Comparison of ENCODE assay signal across 34 cellular contexts in the genomic region with DNA sequence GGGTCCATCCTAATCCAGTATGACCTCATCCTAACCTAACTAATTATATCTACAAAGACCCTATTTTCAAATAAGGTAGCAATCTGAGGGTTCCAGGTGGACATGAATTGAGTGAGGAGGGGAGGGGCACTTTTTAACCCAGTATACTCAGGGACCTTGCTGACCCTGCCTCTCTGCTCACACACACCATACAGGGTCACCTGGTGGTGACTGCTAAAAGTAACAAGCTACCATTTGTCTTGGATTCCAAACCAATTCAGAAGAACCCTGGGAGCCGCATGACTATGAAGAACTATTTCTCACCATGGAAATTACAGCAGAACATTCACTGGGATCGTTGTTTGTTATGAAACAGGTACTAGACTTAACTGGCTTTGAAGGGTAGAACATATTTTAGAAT.
"Had no signal": no experiment of that assay in that cellular context is flagged by ENCODE, and none has a peak within 500 bp of the region (broad histone marks: within the 10 kb centered on the region; RNA-seq: fewer than 3 reads in every experiment).

No MANE protein-coding gene starts in this region.

- H3K36me3 ChIP-seq: brain microvascular endothelial cell, esophagus muscularis mucosa, gastrocnemius medialis, heart left ventricle had no signal

- H3K4me3 ChIP-seq: coronary artery, dorsolateral prefrontal cortex, esophagus muscularis mucosa, gastrocnemius medialis, heart left ventricle had no signal

- H3K9me3 ChIP-seq: esophagus muscularis mucosa, gastrocnemius medialis, heart left ventricle had no signal

- H3K36me3 Mint-ChIP-seq: activated CD8-positive, alpha-beta memory T cell treated with anti-CD3 and anti-CD28 coated beads, Interleukin-2, amount 10 ng/mL, durations not matched to agents 7 days and 5 days; activated naive CD4-positive, alpha-beta T cell treated with anti-CD3 and anti-CD28 coated beads, Interleukin-2, amount 10 ng/mL, durations not matched to agents 7 days and 5 days; activated naive CD8-positive, alpha-beta T cell treated with anti-CD3 and anti-CD28 coated beads, Interleukin-2, amount 10 ng/mL, durations not matched to agents 7 days and 5 days had no signal

- ATAC-seq: activated CD4-positive, CD25-positive, alpha-beta regulatory T cell treated with anti-CD3 and anti-CD28 coated beads, Interleukin-2, amount 50 U/mL, for 24 hours; activated CD8-positive, alpha-beta memory T cell treated with anti-CD3 and anti-CD28 coated beads, Interleukin-2, amount 10 ng/mL, durations not matched to agents 7 days and 5 days; activated CD8-positive, alpha-beta T cell treated with anti-CD3 and anti-CD28 coated beads, Interleukin-2, amount 10 ng/mL, durations not matched to agents 7 days and 5 days; activated naive CD4-positive, alpha-beta T cell treated with anti-CD3 and anti-CD28 coated beads, Interleukin-2, amount 50 U/mL, for 72 hours; foreskin keratinocyte; heart left ventricle; T-helper 17 cell had no signal

- H3K4me1 Mint-ChIP-seq: activated B cell treated with CpG ODN at 0.5 μM for 24 hours; activated CD8-positive, alpha-beta memory T cell treated with anti-CD3 and anti-CD28 coated beads, Interleukin-2, amount 10 ng/mL, durations not matched to agents 7 days and 5 days; activated naive CD4-positive, alpha-beta T cell treated with anti-CD3 and anti-CD28 coated beads, Interleukin-2, amount 10 ng/mL, durations not matched to agents 7 days and 5 days; activated naive CD8-positive, alpha-beta T cell treated with anti-CD3 and anti-CD28 coated beads, Interleukin-2, amount 10 ng/mL, durations not matched to agents 7 days and 5 days; central memory CD8-positive, alpha-beta T cell; T-helper 17 cell had no signal

- H3K9me3 Mint-ChIP-seq: activated naive CD4-positive, alpha-beta T cell treated with anti-CD3 and anti-CD28 coated beads, Interleukin-2, amount 10 ng/mL, durations not matched to agents 7 days and 5 days; activated naive CD8-positive, alpha-beta T cell treated with anti-CD3 and anti-CD28 coated beads, Interleukin-2, amount 10 ng/mL, durations not matched to agents 7 days and 5 days; activated T-helper 1 cell treated with anti-CD3 and anti-CD28 coated beads, Interleukin-12 subunit alpha, Interleukin-12 subunit beta, Interleukin-2, Interleukin-4 antibody, amounts not matched to agents 30 ng/mL and 10 ng/mL and 1 ng/mL, durations not matched to agents 14 hours and 24 hours and 36 hours; central memory CD8-positive, alpha-beta T cell; dendritic cell treated with granulocyte-macrophage colony-stimulating factor and Interleukin-4, amounts not matched to agents 40 ng/mL and 50 ng/mL, for 4 days; T-helper 2 cell treated with Interferon-gamma antibody and Interleukin-4, amounts not matched to agents 5 μg/mL and 100 μg/mL, for 36 hours had no signal

- H3K4me3 Mint-ChIP-seq: activated B cell treated with CpG ODN at 0.5 μM for 24 hours; activated CD8-positive, alpha-beta memory T cell treated with anti-CD3 and anti-CD28 coated beads, Interleukin-2, amount 10 ng/mL, durations not matched to agents 7 days and 5 days; activated CD8-positive, alpha-beta T cell treated with anti-CD3 and anti-CD28 coated beads, Interleukin-2, amount 10 ng/mL, durations not matched to agents 7 days and 5 days; activated naive CD4-positive, alpha-beta T cell treated with anti-CD3 and anti-CD28 coated beads, Interleukin-2, amount 10 ng/mL, durations not matched to agents 7 days and 5 days; activated naive CD8-positive, alpha-beta T cell treated with anti-CD3 and anti-CD28 coated beads, Interleukin-2, amount 10 ng/mL, durations not matched to agents 7 days and 5 days; activated T-helper 1 cell treated with anti-CD3 and anti-CD28 coated beads, Interleukin-12 subunit alpha, Interleukin-12 subunit beta, Interleukin-2, Interleukin-4 antibody, amounts not matched to agents 30 ng/mL and 10 ng/mL and 1 ng/mL, durations not matched to agents 14 hours and 24 hours and 36 hours; central memory CD8-positive, alpha-beta T cell; dendritic cell treated with granulocyte-macrophage colony-stimulating factor and Interleukin-4, amounts not matched to agents 40 ng/mL and 50 ng/mL, for 4 days; T-helper 17 cell; T-helper 2 cell treated with Interferon-gamma antibody and Interleukin-4, amounts not matched to agents 5 μg/mL and 100 μg/mL, for 36 hours had no signal

- H3K27me3 ChIP-seq: brain microvascular endothelial cell, dorsolateral prefrontal cortex, esophagus muscularis mucosa, gastrocnemius medialis, heart left ventricle had no signal

- DNase-seq: activated B cell treated with CpG ODN at 0.5 μM for 24 hours; activated CD4-positive, alpha-beta T cell treated with anti-CD3 and anti-CD28 coated beads for 48 hours; activated CD4-positive, alpha-beta T cell treated with anti-CD3 and anti-CD28 coated beads, Interleukin-2, amount 50 U/mL, for 1 hour; activated CD4-positive, alpha-beta T cell treated with anti-CD3 and anti-CD28 coated beads, Interleukin-2, amount 50 U/mL, for 48 hours; activated CD8-positive, alpha-beta memory T cell treated with anti-CD3 and anti-CD28 coated beads, Interleukin-2, amount 10 ng/mL, durations not matched to agents 7 days and 5 days; activated CD8-positive, alpha-beta memory T cell treated with anti-CD3 and anti-CD28 coated beads, Interleukin-2, amount 50 U/mL, for 4 hours; activated CD8-positive, alpha-beta T cell treated with anti-CD3 and anti-CD28 coated beads, Interleukin-2, amount 10 ng/mL, durations not matched to agents 7 days and 5 days; activated effector memory CD4-positive, alpha-beta T cell treated with anti-CD3 and anti-CD28 coated beads, Interleukin-2, amount 50 U/mL, for 16 hours; activated naive CD4-positive, alpha-beta T cell treated with anti-CD3 and anti-CD28 coated beads, Interleukin-2, amount 10 ng/mL, durations not matched to agents 7 days and 5 days; activated naive CD8-positive, alpha-beta T cell treated with anti-CD3 and anti-CD28 coated beads, Interleukin-2, amount 10 ng/mL, durations not matched to agents 7 days and 5 days; activated T-cell treated with anti-CD3 and anti-CD28 coated beads, Interleukin-2, amount 50 U/mL, for 1 hour; activated T-cell treated with anti-CD3 and anti-CD28 coated beads, Interleukin-2, amount 50 U/mL, for 48 hours; anterior cingulate cortex; brain microvascular endothelial cell; dorsolateral prefrontal cortex; effector memory CD4-positive, alpha-beta T cell; erythroblast; foreskin keratinocyte; gastrocnemius medialis; glutamatergic neuron; heart left ventricle; T-helper 1 cell; T-helper 17 cell; T1000 had no signal

- H3K27ac ChIP-seq: brain microvascular endothelial cell, esophagus muscularis mucosa, foreskin keratinocyte, heart left ventricle, VCaP had no signal

- H3K27ac Mint-ChIP-seq: activated B cell treated with CpG ODN at 0.5 μM for 24 hours; activated CD8-positive, alpha-beta memory T cell treated with anti-CD3 and anti-CD28 coated beads, Interleukin-2, amount 10 ng/mL, durations not matched to agents 7 days and 5 days; activated CD8-positive, alpha-beta T cell treated with anti-CD3 and anti-CD28 coated beads, Interleukin-2, amount 10 ng/mL, durations not matched to agents 7 days and 5 days; activated naive CD4-positive, alpha-beta T cell treated with anti-CD3 and anti-CD28 coated beads, Interleukin-2, amount 10 ng/mL, durations not matched to agents 7 days and 5 days; activated naive CD4-positive, alpha-beta T cell treated with anti-CD3 and anti-CD28 coated beads, Interleukin-2, amount 50 U/mL, for 72 hours; activated naive CD8-positive, alpha-beta T cell treated with anti-CD3 and anti-CD28 coated beads, Interleukin-2, amount 10 ng/mL, durations not matched to agents 7 days and 5 days; activated T-helper 1 cell treated with anti-CD3 and anti-CD28 coated beads, Interleukin-12 subunit alpha, Interleukin-12 subunit beta, Interleukin-2, Interleukin-4 antibody, amounts not matched to agents 30 ng/mL and 10 ng/mL and 1 ng/mL, durations not matched to agents 14 hours and 24 hours and 36 hours; activated T-helper 2 cell treated with anti-CD3 and anti-CD28 coated beads, Interferon-gamma antibody, Interleukin-2, Interleukin-4, amounts not matched to agents 10 μg/mL and 5 μg/mL and 100 μg/mL, durations not matched to agents 14 hours and 24 hours and 36 hours; dendritic cell treated with granulocyte-macrophage colony-stimulating factor and Interleukin-4, amounts not matched to agents 40 ng/mL and 50 ng/mL, for 4 days; T-helper 17 cell; T-helper 2 cell treated with Interferon-gamma antibody and Interleukin-4, amounts not matched to agents 5 μg/mL and 100 μg/mL, for 36 hours had no signal

- H3K27me3 Mint-ChIP-seq: activated B cell treated with CpG ODN at 0.5 μM for 24 hours had no signal

- H3K4me1 ChIP-seq: foreskin keratinocyte, heart left ventricle had no signal
